1 cellular context compared by ENCODE assay signal in genomic region chr14:75981826-75982723, GRCh38.
TF ChIP-seq lines count a peak whose summit lies in the region.

Gene TGFB3 (minus strand): TSS chr14:75981995. CDS start chr14:75980893, 1,102 bp downstream.

TF ChIP-seq in HepG2, 621 proteins besides CTCF, POLR2A, EP300 and RAD21 (continued from another document):
- TF ChIP-seq ZBTB10 (CRISPR knock-in tag; IDR thresholded peaks at IDR 0.05; ENCODE audit: borderline replicate concordance) (no peak), TFDP2 (CRISPR knock-in tag; IDR thresholded peaks at IDR 0.05) (0 out of 2 replicates have a peak, but pooled peaks have one; percentile 12), ZNF598 (CRISPR knock-in tag; IDR thresholded peaks at IDR 0.05; ENCODE audit: borderline replicate concordance) (no peak), ZNF296 (CRISPR knock-in tag; conservative IDR thresholded peaks at IDR 0.05) (no peak), GFI1 (CRISPR knock-in tag; IDR thresholded peaks at IDR 0.05; ENCODE audit: borderline replicate concordance) (no peak), ELF1 (CRISPR knock-in tag; IDR thresholded peaks at IDR 0.05) (no peak), ZFP37 (CRISPR knock-in tag; IDR thresholded peaks at IDR 0.05; ENCODE audit: borderline replicate concordance) (no peak), BCL3 (CRISPR knock-in tag; IDR thresholded peaks at IDR 0.05) (0 out of 2 replicates have a peak, but pooled peaks have one; percentile 26), JDP2 (CRISPR knock-in tag; IDR thresholded peaks at IDR 0.05; ENCODE audit: borderline replicate concordance) (no peak), ZNF225 (CRISPR knock-in tag; IDR thresholded peaks at IDR 0.05) (no peak), ZBTB43 (CRISPR knock-in tag; conservative IDR thresholded peaks at IDR 0.05) (no peak), STAG1 (CRISPR knock-in tag; IDR thresholded peaks at IDR 0.05) (peak; percentile 71), ZSCAN22 (CRISPR knock-in tag; IDR thresholded peaks at IDR 0.05) (no peak), ZNF468 (CRISPR knock-in tag; IDR thresholded peaks at IDR 0.05) (no peak), MAX (IDR thresholded peaks at IDR 0.05) (peak; percentile 8; the same call in 1 of the 2 replicates), ZFP41 (CRISPR knock-in tag; IDR thresholded peaks at IDR 0.05; ENCODE audit: borderline replicate concordance) (no peak), MLLT10 (CRISPR knock-in tag; IDR thresholded peaks at IDR 0.05) (no peak), CBX1 (IDR thresholded peaks at IDR 0.05; ENCODE audit: low read depth) (no peak), CREB1 (IDR thresholded peaks at IDR 0.05) (no peak), CREB1 (CRISPR knock-in tag; IDR thresholded peaks at IDR 0.05) (no peak), ZZZ3 (CRISPR knock-in tag; IDR thresholded peaks at IDR 0.05; ENCODE audit: borderline replicate concordance) (no peak), ZNF496 (CRISPR knock-in tag; IDR thresholded peaks at IDR 0.05; ENCODE audit: insufficient replicate concordance) (no peak), SP5 (CRISPR knock-in tag; IDR thresholded peaks at IDR 0.05; ENCODE audit: borderline replicate concordance, low read depth) (no peak), KAT2B (IDR thresholded peaks at IDR 0.05; ENCODE audit: borderline replicate concordance, low read depth, low read length) (no peak), ZNF644 (CRISPR knock-in tag; IDR thresholded peaks at IDR 0.05; ENCODE audit: low read depth) (no peak), ZNF382 (CRISPR knock-in tag; IDR thresholded peaks at IDR 0.05; ENCODE audit: borderline replicate concordance) (no peak), PRMT3 (CRISPR knock-in tag; IDR thresholded peaks at IDR 0.05; ENCODE audit: borderline replicate concordance, low read depth) (no peak), KLF11 (CRISPR knock-in tag; IDR thresholded peaks at IDR 0.05) (no peak)
